Comparison of ENCODE assay signal across 8 cellular contexts in the genomic region with DNA sequence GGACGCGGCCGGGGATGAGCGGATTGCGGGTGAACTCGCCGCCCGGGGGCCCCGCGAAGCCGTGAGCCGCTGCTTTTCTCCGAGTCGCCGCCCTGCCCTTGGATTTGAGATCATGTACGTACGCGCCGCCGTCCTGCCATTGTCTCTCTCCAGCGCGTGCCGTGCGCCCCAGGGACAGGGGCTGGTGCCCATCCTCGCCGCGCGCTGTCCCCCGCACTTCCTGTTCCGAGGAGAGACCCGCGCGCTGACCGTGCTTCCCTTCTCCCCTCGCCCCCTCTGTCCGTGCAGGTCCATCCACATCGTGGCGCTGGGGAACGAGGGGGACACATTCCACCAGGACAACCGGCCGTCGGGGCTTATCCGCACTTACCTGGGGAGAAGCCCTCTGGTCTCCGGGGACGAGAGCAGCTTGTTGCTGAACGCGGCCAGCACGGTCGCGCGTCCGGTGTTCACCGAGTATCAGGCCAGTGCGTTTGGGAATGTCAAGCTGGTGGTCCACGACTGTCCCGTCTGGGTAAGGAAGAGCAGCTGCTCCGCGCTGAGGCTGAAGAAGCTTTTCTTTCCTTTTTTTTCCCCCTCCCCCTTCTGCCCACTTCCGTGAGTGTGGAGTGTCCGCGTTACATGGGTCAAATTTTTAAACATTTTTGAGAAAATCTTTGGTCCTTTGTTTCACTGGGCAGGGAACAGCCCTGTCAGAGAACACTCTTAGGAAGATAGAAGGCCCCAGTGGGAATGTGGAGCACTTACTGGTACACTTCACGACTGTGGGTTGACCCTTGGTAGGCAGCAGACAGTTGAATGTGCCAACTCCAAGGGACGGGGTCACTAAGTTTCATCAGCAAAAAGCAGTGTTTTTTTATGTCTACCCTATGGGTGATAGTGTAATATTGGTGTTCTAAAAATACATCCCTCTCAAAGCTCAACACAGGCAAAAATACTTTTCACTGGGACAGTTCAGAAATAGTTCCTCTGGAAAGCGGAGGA. TPM values are rescaled to one million over a fixed set of nuclear protein-coding genes. Genes with fewer than 3 reads are reported as not detected.
A peak's percentile ranks its signal among the peaks of the same experiment; 100 is the strongest.
DNase-seq lines count a peak whose midpoint lies in the region; ATAC-seq, FAIRE-seq and TF ChIP-seq lines count a peak whose summit lies in the region.

No MANE protein-coding gene starts in this region.

- no peaks in the 10 kb centered on the region for H3K9me3 ChIP-seq in HepG2 (ENCODE audit: low read length)

- in situ Hi-C loops in HepG2 (cut with HindIII; ENCODE audit: extremely low pct_ligation_motif_present, low pct_unique_long_range_greater_than_20kb), result no loop called here

- intact Hi-C loops in HepG2 (cut with micrococcal nuclease; ENCODE audit: unreplicated experiment), result loop anchor here (1.0 to 5.0 kb wide), 3 partner anchors 27 to 85 kb away; partner anchors contain the start of gene RFESD

- H3K9me3 Mint-ChIP-seq in T-helper 2 cell treated with Interferon-gamma antibody and Interleukin-4, amounts not matched to agents 5 μg/mL and 100 μg/mL, for 36 hours, result no peaks in the 10 kb centered on the region

- no peak overlapping the region for H3K27ac Mint-ChIP-seq in T-helper 2 cell treated with Interferon-gamma antibody and Interleukin-4, amounts not matched to agents 5 μg/mL and 100 μg/mL, for 36 hours

- H3K9ac ChIP-seq in HepG2 (ENCODE audit: insufficient read depth, low read depth, low read length), result peak overlapping the region; percentile 66

- H3K4me3 Mint-ChIP-seq in T-helper 2 cell treated with Interferon-gamma antibody and Interleukin-4, amounts not matched to agents 5 μg/mL and 100 μg/mL, for 36 hours, result peak overlapping the region; percentile 74

- peaks cover 3% of the 10 kb centered on the region for H3K79me2 ChIP-seq in HepG2 (ENCODE audit: insufficient read depth, low read length)

- H4K20me1 ChIP-seq in HepG2 (ENCODE audit: insufficient read depth, low read length), result no peaks in the 10 kb centered on the region

- no peaks in the 10 kb centered on the region for H3K36me3 ChIP-seq in HepG2 (replicated peaks in 1 of 2; ENCODE audit: control insufficient read depth in 1 of 2, insufficient read depth in 2 of 2, low read length in 2 of 2)

- no peaks in the 10 kb centered on the region for H3K36me3 Mint-ChIP-seq in T-helper 2 cell treated with Interferon-gamma antibody and Interleukin-4, amounts not matched to agents 5 μg/mL and 100 μg/mL, for 36 hours (ENCODE audit: low read depth)

- H3K4me1 Mint-ChIP-seq in T-helper 2 cell treated with Interferon-gamma antibody and Interleukin-4, amounts not matched to agents 5 μg/mL and 100 μg/mL, for 36 hours (ENCODE audit: low read depth), result peaks cover 16% of the 10 kb centered on the region

- DNase-seq in DMS114 treated with DMSO at 0.1 percent for 48 hours (lab: John Stamatoyannopoulos, UW; ENCODE audit: unreplicated experiment) (peak; percentile 36), GM20000 (ENCODE audit: low spot score) (peak; percentile 37), HTR-8/SVneo (ENCODE audit: insufficient read length, low spot score) (no peak), choroid plexus epithelial cell (ENCODE audit: low read depth) (peak; percentile 58), HepG2 (ENCODE audit: low spot score) (peak; percentile 20), iPS-NIHi11 (ENCODE audit: low spot score) (no peak)
- peak; percentile 15 for DNase-seq in T-helper 2 cell treated with Interferon-gamma antibody and Interleukin-4, amounts not matched to agents 5 μg/mL and 100 μg/mL, for 36 hours (ENCODE audit: low spot score)
- DNase-seq in stimulated activated CD8-positive, alpha-beta memory T cell treated with anti-CD3 and anti-CD28 coated beads, Interleukin-2, amount 100 ng/mL, for 48 hours (ENCODE audit: low read depth in 2 of 2), result peak; percentile 21 to 27

- peaks cover 72% of the 10 kb centered on the region for H3K4me1 ChIP-seq in HepG2 (ENCODE audit: insufficient read depth, low read length)

- POLR2A ChIA-PET in HepG2 (lab: Yijun Ruan, JAX), result interaction anchor here (0.9 to 2.8 kb wide), 14 partner anchors 17 to 177 kb away, joined by 3 to 18 read pairs (median 5); partner anchors contain the start of genes ARSK, GLRX, RFESD and SKIC3

- CTCF ChIA-PET in HepG2 (lab: Yijun Ruan, JAX; ENCODE audit: low intra/inter-chr PET ratio, low total read pairs), result no interaction called here

- peak overlapping the region; percentile 65 for H3K27ac ChIP-seq in HepG2 (ENCODE audit: extremely low read length, insufficient read depth, low read length)

- peaks cover 86% of the 10 kb centered on the region for H3K27me3 Mint-ChIP-seq in T-helper 2 cell treated with Interferon-gamma antibody and Interleukin-4, amounts not matched to agents 5 μg/mL and 100 μg/mL, for 36 hours (ENCODE audit: low read depth)

- TSS peak; percentile 47 for BruUV-seq in HepG2 (replicated peaks; lab: Mats Ljungman, UMichigan)

- peak overlapping the region; percentile 78 for H3K4me2 ChIP-seq in HepG2 (ENCODE audit: low read depth, low read length)

- no peaks in the 10 kb centered on the region for H3K27me3 ChIP-seq in HepG2 (ENCODE audit: control insufficient read depth in 1 of 2, insufficient read depth in 2 of 2, low read length in 2 of 2)

- TF ChIP-seq EP300 in HepG2 (IDR thresholded peaks at IDR 0.05; ENCODE audit: low read depth in 2 of 2, low read length in 2 of 2), result no peak
- peak; percentile 22; the same call in 1 of the 2 replicates for TF ChIP-seq EP300 in HepG2 (CRISPR knock-in tag; IDR thresholded peaks at IDR 0.05; ENCODE audit: borderline replicate concordance)

- no peak; a peak in 1 of 4 replicates for TF ChIP-seq POLR2A in HepG2 (IDR thresholded peaks at IDR 0.05; ENCODE audit: insufficient read depth in 1 of 2, low read depth in 2 of 2, low read length in 2 of 2)

- H3K4me3 ChIP-seq in choroid plexus epithelial cell (ENCODE audit: low read depth, low read length) (peak overlapping the region; percentile 70), HepG2 (replicated peaks in 1 of 3; ENCODE audit: insufficient read depth in 1 of 3, low read depth in 2 of 3, low read length in 3 of 3) (peak overlapping the region; percentile 80 to 93 (median 87))

- 5% methylated on average over 22 of the region's 64 CpGs for WGBS in HepG2 (ENCODE audit: low lambda C conversion rate)

- ATAC-seq in HepG2, result peak; percentile 74

- TF ChIP-seq RAD21 in HepG2 (CRISPR knock-in tag; IDR thresholded peaks at IDR 0.05), result no peak

- TF ChIP-seq CTCF in GM20000 (IDR thresholded peaks at IDR 0.05; ENCODE audit: extremely low read depth, missing control alignments) (no peak), choroid plexus epithelial cell (conservative IDR thresholded peaks at IDR 0.05; ENCODE audit: low read depth, low read length) (no peak), HepG2 (CRISPR knock-in tag; IDR thresholded peaks at IDR 0.05) (peak; percentile 47)

- peak overlapping the region; percentile 38 for H2AFZ ChIP-seq in HepG2 (ENCODE audit: low read length)

- FAIRE-seq in HTR-8/SVneo (lab: Jason Lieb, UNC) (peak; percentile 31), HepG2 (lab: Jason Lieb, UNC) (no peak)

RNA-seq across cellular contexts. Expression of gene RHOBTB3, which starts 0.7 kb away (rescaled TPM):
- 35.4 and 39.6 TPM in 2 replicates for total RNA-seq in HepG2 (2016; rRNA removed; fragmentation: Illumina TruSeq; extraction: Trizol)
- total RNA-seq in HepG2 (2016; cell fraction: cytosol; rRNA removed; fragmentation: Illumina TruSeq; extraction: Trizol; ENCODE audit: low read depth), result 65.4 and 73.3 TPM in 2 replicates
- total RNA-seq in HepG2 (2016; cell fraction: insoluble cytoplasmic fraction; rRNA removed; fragmentation: Illumina TruSeq; extraction: Trizol), result 34.8 and 35.7 TPM in 2 replicates
- 29.2 and 34.2 TPM in 2 replicates for total RNA-seq in HepG2 (2016; cell fraction: membrane; rRNA removed; fragmentation: Illumina TruSeq; extraction: Trizol)
- total RNA-seq in HepG2 (2016; cell fraction: nucleus; rRNA removed; fragmentation: Illumina TruSeq; extraction: Trizol), result 34.5 and 45.0 TPM in 2 replicates
- 27.8 and 31.6 TPM in 2 replicates for polyA plus RNA-seq in HepG2 (2011; rRNA removed)
- polyA plus RNA-seq in HepG2 (2011; cell fraction: cytosol; rRNA removed), result 33.5 and 37.5 TPM in 2 replicates
- 28.1 and 35.6 TPM in 2 replicates for polyA plus RNA-seq in HepG2 (2011; cell fraction: nucleus; rRNA removed)
- 16.2 and 20.3 TPM in 2 replicates for polyA plus RNA-seq in HepG2 (2012)
- 4.4 and 6.7 TPM in 2 replicates for polyA plus RNA-seq in HepG2 (2016; cell fraction: cytosol; fragmentation: Illumina TruSeq; extraction: Trizol; ENCODE audit: low read depth)
- 31.3 and 33.4 TPM in 2 replicates for polyA plus RNA-seq in HepG2 (2016; cell fraction: insoluble cytoplasmic fraction; fragmentation: Illumina TruSeq; extraction: Trizol; ENCODE audit: low read depth)
- 11.0 and 11.2 TPM in 2 replicates for polyA plus RNA-seq in HepG2 (2016; cell fraction: membrane; fragmentation: Illumina TruSeq; extraction: Trizol; ENCODE audit: low read depth)
- 31.1 and 35.1 TPM in 2 replicates for polyA plus RNA-seq in HepG2 (2016; cell fraction: nucleus; fragmentation: Illumina TruSeq; extraction: Trizol; ENCODE audit: insufficient read depth, low read depth)
- 153 and 617 TPM in 2 replicates for polyA minus RNA-seq in HepG2 (2011; rRNA and poly(A)+ RNA removed; ENCODE audit: low replicate concordance)
- polyA minus RNA-seq in HepG2 (2011; cell fraction: cytosol; rRNA and poly(A)+ RNA removed), result 64.8 and 73.2 TPM in 2 replicates
- polyA minus RNA-seq in HepG2 (2011; cell fraction: nucleus; rRNA and poly(A)+ RNA removed), result 85.0 and 93.4 TPM in 2 replicates

RNA-seq across cellular contexts. Expression of gene SPATA9, which starts 49.1 kb away (rescaled TPM):
- not detected in 2 replicates for total RNA-seq in HepG2 (2016; rRNA removed; fragmentation: Illumina TruSeq; extraction: Trizol)
- total RNA-seq in HepG2 (2016; cell fraction: cytosol; rRNA removed; fragmentation: Illumina TruSeq; extraction: Trizol; ENCODE audit: low read depth), result not detected in 2 replicates
- total RNA-seq in HepG2 (2016; cell fraction: insoluble cytoplasmic fraction; rRNA removed; fragmentation: Illumina TruSeq; extraction: Trizol), result not detected in 2 replicates
- not detected in 2 replicates for total RNA-seq in HepG2 (2016; cell fraction: membrane; rRNA removed; fragmentation: Illumina TruSeq; extraction: Trizol)
- not detected in 2 replicates for total RNA-seq in HepG2 (2016; cell fraction: nucleus; rRNA removed; fragmentation: Illumina TruSeq; extraction: Trizol)
- not detected in 2 replicates for polyA plus RNA-seq in HepG2 (2011; rRNA removed)
- polyA plus RNA-seq in HepG2 (2011; cell fraction: cytosol; rRNA removed), result not detected in 2 replicates
- not detected in 2 replicates for polyA plus RNA-seq in HepG2 (2011; cell fraction: nucleus; rRNA removed)
- polyA plus RNA-seq in HepG2 (2012), result 0.19 TPM in 1 of 2 replicates, not detected in the other
- not detected in 2 replicates for polyA plus RNA-seq in HepG2 (2016; cell fraction: cytosol; fragmentation: Illumina TruSeq; extraction: Trizol; ENCODE audit: low read depth)
- not detected in 2 replicates for polyA plus RNA-seq in HepG2 (2016; cell fraction: insoluble cytoplasmic fraction; fragmentation: Illumina TruSeq; extraction: Trizol; ENCODE audit: low read depth)
- polyA plus RNA-seq in HepG2 (2016; cell fraction: membrane; fragmentation: Illumina TruSeq; extraction: Trizol; ENCODE audit: low read depth), result not detected in 2 replicates
- polyA plus RNA-seq in HepG2 (2016; cell fraction: nucleus; fragmentation: Illumina TruSeq; extraction: Trizol; ENCODE audit: insufficient read depth, low read depth), result not detected in 2 replicates
- not detected in 2 replicates for polyA minus RNA-seq in HepG2 (2011; rRNA and poly(A)+ RNA removed; ENCODE audit: low replicate concordance)
- not detected in 2 replicates for polyA minus RNA-seq in HepG2 (2011; cell fraction: cytosol; rRNA and poly(A)+ RNA removed)
- not detected in 2 replicates for polyA minus RNA-seq in HepG2 (2011; cell fraction: nucleus; rRNA and poly(A)+ RNA removed)

Comparison
In these comparisons a context has a peak if more than half of its experiments do, and no peak if none do; other contexts are left out.
1. DNase-seq: peak in DMS114 treated with DMSO at 0.1 percent for 48 hours (single experiment), GM20000 (single experiment), T-helper 2 cell treated with Interferon-gamma antibody and Interleukin-4, amounts not matched to agents 5 μg/mL and 100 μg/mL, for 36 hours (single experiment), choroid plexus epithelial cell (single experiment), HepG2 (single experiment) and stimulated activated CD8-positive, alpha-beta memory T cell treated with anti-CD3 and anti-CD28 coated beads, Interleukin-2, amount 100 ng/mL, for 48 hours (2 of 2); none in HTR-8/SVneo (single experiment) and iPS-NIHi11 (single experiment).